Comparison of ENCODE assay signal across 17 cellular contexts in genomic region chr9:14500705-14501104, GRCh38.
DNase-seq lines count a peak whose midpoint lies in the region; ATAC-seq and TF ChIP-seq lines count a peak whose summit lies in the region.
"Had no signal": no experiment of that assay in that cellular context is flagged by ENCODE, and none has a peak within 500 bp of the region (broad histone marks: within the 10 kb centered on the region; RNA-seq: fewer than 3 reads in every experiment).

No MANE protein-coding gene starts in this region.

- H3K4me1 Mint-ChIP-seq in GM23338, result peaks cover 13% of the 10 kb centered on the region
- H3K4me1 Mint-ChIP-seq: B cell; CD4-positive, alpha-beta memory T cell had no signal

- no peak for TF ChIP-seq CTCF in GM23338 (conservative IDR thresholded peaks at IDR 0.05; ENCODE audit: low read depth in 2 of 2)
- TF ChIP-seq CTCF in OCI-LY3 (IDR thresholded peaks at IDR 0.05; ENCODE audit: low read depth, low read length), result no peak

- H3K36me3 ChIP-seq in GM23338 (ENCODE audit: insufficient read depth) (no peaks in the 10 kb centered on the region), OCI-LY3 (replicated peaks; ENCODE audit: low read depth, low read length) (no peaks in the 10 kb centered on the region)

- H3K79me2 ChIP-seq in GM23338 (replicated peaks; ENCODE audit: insufficient read depth), result no peaks in the 10 kb centered on the region
- no peaks in the 10 kb centered on the region for H3K79me2 ChIP-seq in OCI-LY3 (ENCODE audit: low read length)

- H3K27me3 Mint-ChIP-seq in GM23338 (ENCODE audit: insufficient read depth, low read depth, poor library complexity), result no peaks in the 10 kb centered on the region
- H3K27me3 Mint-ChIP-seq: B cell; CD4-positive, alpha-beta memory T cell had no signal

- no peak overlapping the region for H3K4me3 ChIP-seq in GM23338
- peak overlapping the region; percentile 27 for H3K4me3 ChIP-seq in OCI-LY3 (ENCODE audit: low read length)

- H3K9me3 ChIP-seq in OCI-LY3 (ENCODE audit: insufficient read depth, low read length), result no peaks in the 10 kb centered on the region

- no peak for DNase-seq in GM23338 (ENCODE audit: low spot score)
- DNase-seq in inferior parietal cortex (ENCODE audit: extremely low spot score), result peak; percentile 35
- DNase-seq in superior temporal gyrus (ENCODE audit: extremely low spot score), result peak; percentile 36
- DNase-seq in GOT3 (lab: John Stamatoyannopoulos, UW), result no peak
- no peak for DNase-seq in mesenteric fat pad (ENCODE audit: low spot score)
- no peak for DNase-seq in NOMO-1 treated with dmso at 0.1 percent for 144 hours (lab: John Stamatoyannopoulos, UW; ENCODE audit: unreplicated experiment)
- DNase-seq: CD4-positive, alpha-beta memory T cell; H9; Karpas-422; MM.1S; NCI-H187 treated with DMSO at 0.1 percent for 48 hours; NCI-H446; PC-3 had no signal

- H4K20me1 ChIP-seq in GM23338 (replicated peaks; ENCODE audit: insufficient read depth), result no peaks in the 10 kb centered on the region
- H4K20me1 ChIP-seq in OCI-LY3 (ENCODE audit: insufficient read depth, low read length), result no peaks in the 10 kb centered on the region

- H3K36me3 Mint-ChIP-seq in GM23338 (ENCODE audit: low read depth), result no peaks in the 10 kb centered on the region
- H3K36me3 Mint-ChIP-seq: CD4-positive, alpha-beta memory T cell had no signal

- H3K27ac ChIP-seq in GM23338 (ENCODE audit: low read depth), result no peak overlapping the region
- no peak overlapping the region for H3K27ac ChIP-seq in OCI-LY3 (ENCODE audit: low read length)

- ATAC-seq in GM23338 (no peak), GM18519 (IDR thresholded peaks at IDR 0.05; ENCODE audit: low FRiP score, unreplicated experiment) (no peak)
- ATAC-seq: PC-3 had no signal

- H3K4me1 ChIP-seq in GM23338 (ENCODE audit: insufficient read depth) (peaks cover 6% of the 10 kb centered on the region; the same call in 1 of the 2 replicates), OCI-LY3 (ENCODE audit: low read length) (peaks cover 17% of the 10 kb centered on the region)

- no peak overlapping the region for H3K9ac ChIP-seq in OCI-LY3 (ENCODE audit: low read length)

- H3K27me3 ChIP-seq in GM23338 (ENCODE audit: insufficient read depth), result no peaks in the 10 kb centered on the region
- peaks cover 64% of the 10 kb centered on the region for H3K27me3 ChIP-seq in OCI-LY3 (ENCODE audit: low read depth, low read length)

- H3F3A ChIP-seq in GM23338 (replicated peaks; ENCODE audit: low read depth), result no peaks in the 10 kb centered on the region

- H3K9me2 ChIP-seq in GM23338 (ENCODE audit: insufficient read depth), result 0 out of 2 replicates have a peak, but pooled peaks cover 7% of the 10 kb centered on the region

- no peak overlapping the region for H3K4me2 ChIP-seq in GM23338
- H3K4me2 ChIP-seq in OCI-LY3 (ENCODE audit: low read length), result peak overlapping the region; percentile 50

- H3K9me3 Mint-ChIP-seq in GM23338, result no peaks in the 10 kb centered on the region
- H3K9me3 Mint-ChIP-seq: H9; T-helper 2 cell treated with Interferon-gamma antibody and Interleukin-4, amounts not matched to agents 5 μg/mL and 100 μg/mL, for 36 hours had no signal

- H3K27ac Mint-ChIP-seq in GM23338, result no peak overlapping the region
- H3K27ac Mint-ChIP-seq: B cell; CD4-positive, alpha-beta memory T cell; H9; T-helper 2 cell treated with Interferon-gamma antibody and Interleukin-4, amounts not matched to agents 5 μg/mL and 100 μg/mL, for 36 hours had no signal

- H3K4me3 Mint-ChIP-seq in GM23338, result no peak overlapping the region
- H3K4me3 Mint-ChIP-seq: B cell; CD4-positive, alpha-beta memory T cell; H9; T-helper 2 cell treated with Interferon-gamma antibody and Interleukin-4, amounts not matched to agents 5 μg/mL and 100 μg/mL, for 36 hours had no signal

- peak overlapping the region; percentile 15 for H2AFZ ChIP-seq in GM23338
- H2AFZ ChIP-seq in OCI-LY3 (ENCODE audit: low read depth, low read length), result no peak overlapping the region

TF ChIP-seq in GM23338, 12 proteins besides CTCF, POLR2A, EP300 and RAD21 (continues in another document):
- TF ChIP-seq EZH2 (IDR thresholded peaks at IDR 0.05; ENCODE audit: low read depth, unreplicated experiment) (no peak), STAT1 (IDR thresholded peaks at IDR 0.05; ENCODE audit: unreplicated experiment) (no peak), NANOG (IDR thresholded peaks at IDR 0.05; ENCODE audit: borderline replicate concordance) (no peak), ZNF462 (CRISPR knock-in tag; IDR thresholded peaks at IDR 0.05) (no peak), ZNF331 (CRISPR knock-in tag; IDR thresholded peaks at IDR 0.05; ENCODE audit: low read depth) (no peak), ZNF114 (CRISPR knock-in tag; IDR thresholded peaks at IDR 0.05) (no peak), CREB1 (CRISPR knock-in tag; IDR thresholded peaks at IDR 0.05; ENCODE audit: low read depth) (no peak)

Comparison
In these comparisons a context has a peak if more than half of its experiments do, and no peak if none do; other contexts are left out.
1. DNase-seq: peak in inferior parietal cortex (single experiment) and superior temporal gyrus (single experiment); none in GM23338 (single experiment), GOT3 (single experiment), mesenteric fat pad (single experiment) and NOMO-1 treated with dmso at 0.1 percent for 144 hours (single experiment).